ENCODE assay signal across 9 cellular contexts in the genomic region with DNA sequence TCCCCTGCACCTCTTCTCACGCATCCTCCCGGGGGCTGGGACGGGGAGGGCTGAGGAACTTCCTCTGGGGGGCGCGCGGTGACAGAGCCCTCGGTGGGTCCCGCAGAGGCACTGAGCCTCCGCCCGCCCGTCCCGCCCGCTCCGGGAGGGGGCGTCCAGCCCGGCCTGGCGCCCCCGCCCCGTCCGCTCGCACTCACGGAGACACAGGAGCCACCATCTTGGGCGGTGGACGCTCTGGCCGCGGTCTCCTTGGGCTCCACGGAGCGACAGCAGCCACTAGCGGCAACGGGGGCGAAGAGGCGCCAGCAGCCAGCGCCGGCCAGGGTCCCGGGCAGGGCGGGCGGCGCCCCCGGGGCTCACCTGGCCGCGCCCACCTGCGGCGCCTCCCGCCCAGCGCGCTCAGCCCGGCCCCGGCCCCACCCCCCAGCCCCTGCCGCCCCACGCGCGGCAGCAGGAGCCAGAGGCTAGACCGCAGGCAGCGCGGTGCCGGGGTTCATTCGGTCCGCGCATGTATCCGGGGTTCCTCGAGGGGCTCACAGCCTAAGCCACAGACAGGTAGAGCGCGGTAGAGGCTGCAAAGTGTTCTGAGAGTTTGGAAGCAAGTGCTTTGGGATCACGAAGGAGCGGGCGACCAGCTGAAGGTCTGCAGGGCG. TPM values are rescaled to one million over a fixed set of nuclear protein-coding genes. Genes with fewer than 3 reads are reported as not detected.
DNase-seq lines count a peak whose midpoint lies in the region; ATAC-seq and TF ChIP-seq lines count a peak whose summit lies in the region.
"Had no signal": no experiment of that assay in that cellular context is flagged by ENCODE, and none has a peak within 500 bp of the region (broad histone marks: within the 10 kb centered on the region; RNA-seq: fewer than 3 reads in every experiment).

A gene (minus strand): TSS at position 242 of the 653 bp plus-strand sequence. CDS start 7,225 bp downstream, outside the sequence.

- H3K9me3 ChIP-seq in colonic mucosa, result no peaks in the 10 kb centered on the region
- no peaks in the 10 kb centered on the region for H3K9me3 ChIP-seq in right lobe of liver

- H3K27ac ChIP-seq in colonic mucosa, result no peak within 1 kb of the TSS
- no peak within 1 kb of the TSS for H3K27ac ChIP-seq in right lobe of liver

- peak within 1 kb of the TSS; percentile 57 to 77 for H3K9ac ChIP-seq in colonic mucosa (ENCODE audit: low read depth in 2 of 2, low read length in 2 of 2)

- peak; percentile 63 for DNase-seq in DMS53 (lab: John Stamatoyannopoulos, UW)
- no peak for DNase-seq in DMS53 treated with DMSO at 0.1 percent for 48 hours (lab: John Stamatoyannopoulos, UW; ENCODE audit: unreplicated experiment)
- peak; percentile 16 for DNase-seq in MV-4-11 (lab: John Stamatoyannopoulos, UW)
- peak; percentile 11 for DNase-seq in activated CD4-positive, CD25-positive, alpha-beta regulatory T cell treated with anti-CD3 and anti-CD28 coated beads, Interleukin-2, amount 50 U/mL, for 16 hours (ENCODE audit: low read depth, low spot score)
- DNase-seq in colonic mucosa, result peak; percentile 59
- DNase-seq in right lobe of liver, result peak in 2 of 3 donors; percentile 57 to 74
- DNase-seq in stimulated activated CD4-positive, alpha-beta T cell treated with anti-CD3 and anti-CD28 coated beads, TNF-alpha, amount 100 ng/mL, for 24 hours (ENCODE audit: low read depth in 3 of 3), result peak in 2 of 3 experiments; percentile 9 to 34
- DNase-seq: DND-41 had no signal

- peak; percentile 76 to 84 (median 80) for ATAC-seq in right lobe of liver
- no peak for ATAC-seq in HG02840 (IDR thresholded peaks at IDR 0.05; ENCODE audit: low FRiP score, unreplicated experiment)

- H3K4me1 ChIP-seq in colonic mucosa (peaks cover 3% of the 10 kb centered on the region), right lobe of liver (peaks cover 0 to 3% (median 0%) of the 10 kb centered on the region in 4 donors)

- H3K36me3 ChIP-seq in colonic mucosa, result no peaks in the 10 kb centered on the region
- H3K36me3 ChIP-seq in right lobe of liver, result no peaks in the 10 kb centered on the region

- intact Hi-C loops in colonic mucosa (cut with DNase I) (no loop called here), right lobe of liver (cut with DNase I) (no loop called here)

- TF ChIP-seq CTCF in colonic mucosa (IDR thresholded peaks at IDR 0.05) (no peak), right lobe of liver (IDR thresholded peaks at IDR 0.05) (peak; percentile 22 to 51 (median 34))

- TF ChIP-seq POLR2A in right lobe of liver (IDR thresholded peaks at IDR 0.05), result no peak

- H3K4me3 ChIP-seq in colonic mucosa, result peak within 1 kb of the TSS; percentile 80
- peak within 1 kb of the TSS; percentile 58 to 65 (median 59) for H3K4me3 ChIP-seq in right lobe of liver

- 4% methylated on average over 8 of the region's 67 CpGs for WGBS in right lobe of liver (ENCODE audit: insufficient coverage, low coverage, low lambda C conversion rate, missing lambda C conversion rate)

- H3K27me3 ChIP-seq in colonic mucosa (no peaks in the 10 kb centered on the region), right lobe of liver (no peaks in the 10 kb centered on the region)

RNA-seq across cellular contexts. Expression of the gene that starts here (rescaled TPM):
- 1 to 10 TPM in 1 of 2 donors, under 1 TPM in 1; 0.84 to 1.2 TPM for total RNA-seq in colonic mucosa
- under 1 TPM; 0.06 to 0.42 (median 0.12) TPM for total RNA-seq in right lobe of liver

Comparison
In these comparisons a context has a peak if more than half of its experiments do, and no peak if none do; other contexts are left out.
1. Peak in DNase-seq, ATAC-seq and H3K4me3 ChIP-seq in right lobe of liver; RNA of the gene not detected or under 1 TPM.